Comparison of ENCODE assay signal across 15 cellular contexts in genomic region chr14:106665814-106666213, GRCh38.
A peak's percentile ranks its signal among the peaks of the same experiment; 100 is the strongest.
DNase-seq lines count a peak whose midpoint lies in the region; TF ChIP-seq lines count a peak whose summit lies in the region.
"Had no signal": no experiment of that assay in that cellular context is flagged by ENCODE, and none has a peak within 500 bp of the region (broad histone marks: within the 10 kb centered on the region; RNA-seq: fewer than 3 reads in every experiment).

No MANE protein-coding gene starts in this region.

- no peak for TF ChIP-seq POLR2A in NB4 (IDR thresholded peaks at IDR 0.05; ENCODE audit: extremely low read depth, insufficient read length)

- H3K27me3 Mint-ChIP-seq in activated naive CD4-positive, alpha-beta T cell treated with anti-CD3 and anti-CD28 coated beads, Interleukin-2, amount 50 U/mL, for 24 hours, result peaks cover 4% of the 10 kb centered on the region

- no peak overlapping the region for H3K4me3 Mint-ChIP-seq in activated naive CD4-positive, alpha-beta T cell treated with anti-CD3 and anti-CD28 coated beads, Interleukin-2, amount 50 U/mL, for 24 hours
- H3K4me3 Mint-ChIP-seq: T-helper 1 cell treated with Interleukin-12 subunit alpha and Interleukin-12 subunit beta and Interleukin-4 antibody, amounts not matched to agents 30 μg/mL and 1 μg/mL, for 36 hours had no signal

- peak; percentile 25 for DNase-seq in activated gamma-delta T cell treated with Interleukin-2 at 50 U/mL for 16 hours
- DNase-seq in activated gamma-delta T cell (lab: John Stamatoyannopoulos, UW), result no peak
- peak; percentile 4 for DNase-seq in NB4 (ENCODE audit: low read depth)
- DNase-seq in stimulated activated CD8-positive, alpha-beta memory T cell treated with anti-CD3 and anti-CD28 coated beads, Interleukin-4, amount 100 ng/mL, for 48 hours, result peak; percentile 66
- DNase-seq in coronary artery (ENCODE audit: low spot score), result no peak
- no peak for DNase-seq in DMS 273 (lab: John Stamatoyannopoulos, UW; ENCODE audit: unreplicated experiment)
- no peak for DNase-seq in ACHN
- DNase-seq: activated effector memory CD4-positive, alpha-beta T cell treated with Interleukin-2 at 50 U/mL for 16 hours; islet precursor cell; NCI-H1694 treated with DMSO at 0.1 percent for 48 hours; NCI-H510A; posterior cingulate gyrus; SIG-M5 had no signal

- H3K9me3 Mint-ChIP-seq in activated naive CD4-positive, alpha-beta T cell treated with anti-CD3 and anti-CD28 coated beads, Interleukin-2, amount 50 U/mL, for 24 hours, result no peaks in the 10 kb centered on the region

- H3K27ac Mint-ChIP-seq in activated naive CD4-positive, alpha-beta T cell treated with anti-CD3 and anti-CD28 coated beads, Interleukin-2, amount 50 U/mL, for 24 hours, result peak overlapping the region; percentile 30
- H3K27ac Mint-ChIP-seq: T-helper 1 cell treated with Interleukin-12 subunit alpha and Interleukin-12 subunit beta and Interleukin-4 antibody, amounts not matched to agents 30 μg/mL and 1 μg/mL, for 36 hours had no signal

- TF ChIP-seq CTCF in NB4 (IDR thresholded peaks at IDR 0.05; ENCODE audit: low read depth, low read length) (no peak), coronary artery (IDR thresholded peaks at IDR 0.05) (no peak)

- in situ Hi-C loops in ACHN (cut with HindIII; ENCODE audit: low pct_ligation_motif_present, low pct_unique_long_range_greater_than_20kb, low sequenced_read_pairs), result no loop called here

- H3K27ac ChIP-seq in coronary artery, result no peak overlapping the region

- H3K36me3 Mint-ChIP-seq in activated naive CD4-positive, alpha-beta T cell treated with anti-CD3 and anti-CD28 coated beads, Interleukin-2, amount 50 U/mL, for 24 hours, result no peaks in the 10 kb centered on the region

- H3K4me3 ChIP-seq in NB4 (ENCODE audit: low read depth, low read length) (no peak overlapping the region), coronary artery (no peak overlapping the region)

- H3K4me1 Mint-ChIP-seq in activated naive CD4-positive, alpha-beta T cell treated with anti-CD3 and anti-CD28 coated beads, Interleukin-2, amount 50 U/mL, for 24 hours, result peaks cover 34% of the 10 kb centered on the region

Comparison
In these comparisons a context has a peak if more than half of its experiments do, and no peak if none do; other contexts are left out.
1. DNase-seq: peak in activated gamma-delta T cell treated with Interleukin-2 at 50 U/mL for 16 hours (single experiment), NB4 (single experiment) and stimulated activated CD8-positive, alpha-beta memory T cell treated with anti-CD3 and anti-CD28 coated beads, Interleukin-4, amount 100 ng/mL, for 48 hours (single experiment); none in activated gamma-delta T cell (single experiment), coronary artery (single experiment), DMS 273 (single experiment) and ACHN (single experiment).